Comparison of ENCODE assay signal across 1 cellular context in the genomic region with DNA sequence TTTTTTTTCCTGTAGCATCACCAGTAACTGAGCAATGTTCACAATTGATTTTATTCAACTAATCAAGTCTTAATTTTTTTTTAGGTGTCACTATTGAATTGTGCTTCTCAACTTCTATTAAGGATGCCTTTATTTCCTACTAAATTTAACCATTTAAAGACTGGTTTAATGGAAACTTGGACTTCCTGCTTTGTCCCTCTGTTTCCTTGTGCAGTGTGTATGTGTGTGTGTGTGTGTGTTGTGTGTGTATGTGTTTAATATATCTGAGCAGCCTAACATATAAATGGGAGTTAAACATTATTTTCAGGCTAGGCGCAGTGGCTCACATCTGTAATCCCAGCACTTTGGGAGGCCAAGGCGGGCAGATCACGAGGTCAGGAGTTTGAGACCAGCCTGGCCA.
TF ChIP-seq lines count a peak whose summit lies in the region.

No MANE protein-coding gene starts in this region.

TF ChIP-seq in IMR-90, 13 proteins besides CTCF, POLR2A, EP300 and RAD21 (continued from another document):
- TF ChIP-seq, protein P1, sequence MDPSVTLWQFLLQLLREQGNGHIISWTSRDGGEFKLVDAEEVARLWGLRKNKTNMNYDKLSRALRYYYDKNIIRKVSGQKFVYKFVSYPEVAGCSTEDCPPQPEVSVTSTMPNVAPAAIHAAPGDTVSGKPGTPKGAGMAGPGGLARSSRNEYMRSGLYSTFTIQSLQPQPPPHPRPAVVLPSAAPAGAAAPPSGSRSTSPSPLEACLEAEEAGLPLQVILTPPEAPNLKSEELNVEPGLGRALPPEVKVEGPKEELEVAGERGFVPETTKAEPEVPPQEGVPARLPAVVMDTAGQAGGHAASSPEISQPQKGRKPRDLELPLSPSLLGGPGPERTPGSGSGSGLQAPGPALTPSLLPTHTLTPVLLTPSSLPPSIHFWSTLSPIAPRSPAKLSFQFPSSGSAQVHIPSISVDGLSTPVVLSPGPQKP (IDR thresholded peaks at IDR 0.05; ENCODE audit: borderline replicate concordance, low read depth, low read length), result no peak
- TF ChIP-seq CHD1 (IDR thresholded peaks at IDR 0.05; ENCODE audit: low read depth, low read length) (no peak), FOS (IDR thresholded peaks at IDR 0.05; ENCODE audit: low read depth, low read length) (no peak), MAFK (IDR thresholded peaks at IDR 0.05; ENCODE audit: low read depth, low read length) (no peak), RFX5 (IDR thresholded peaks at IDR 0.05; ENCODE audit: low read depth, low read length) (no peak), MXI1 (IDR thresholded peaks at IDR 0.05; ENCODE audit: borderline replicate concordance, low read depth, low read length) (no peak), MAZ (IDR thresholded peaks at IDR 0.05; ENCODE audit: borderline replicate concordance, low read depth, low read length) (no peak), NFE2L2 (IDR thresholded peaks at IDR 0.05; ENCODE audit: low read depth, low read length) (no peak), RCOR1 (IDR thresholded peaks at IDR 0.05; ENCODE audit: insufficient replicate concordance, low read length) (no peak), CEBPB (IDR thresholded peaks at IDR 0.05; ENCODE audit: low read depth, low read length) (no peak)
